Comparison of ENCODE assay signal across 1 cellular context in the genomic region with DNA sequence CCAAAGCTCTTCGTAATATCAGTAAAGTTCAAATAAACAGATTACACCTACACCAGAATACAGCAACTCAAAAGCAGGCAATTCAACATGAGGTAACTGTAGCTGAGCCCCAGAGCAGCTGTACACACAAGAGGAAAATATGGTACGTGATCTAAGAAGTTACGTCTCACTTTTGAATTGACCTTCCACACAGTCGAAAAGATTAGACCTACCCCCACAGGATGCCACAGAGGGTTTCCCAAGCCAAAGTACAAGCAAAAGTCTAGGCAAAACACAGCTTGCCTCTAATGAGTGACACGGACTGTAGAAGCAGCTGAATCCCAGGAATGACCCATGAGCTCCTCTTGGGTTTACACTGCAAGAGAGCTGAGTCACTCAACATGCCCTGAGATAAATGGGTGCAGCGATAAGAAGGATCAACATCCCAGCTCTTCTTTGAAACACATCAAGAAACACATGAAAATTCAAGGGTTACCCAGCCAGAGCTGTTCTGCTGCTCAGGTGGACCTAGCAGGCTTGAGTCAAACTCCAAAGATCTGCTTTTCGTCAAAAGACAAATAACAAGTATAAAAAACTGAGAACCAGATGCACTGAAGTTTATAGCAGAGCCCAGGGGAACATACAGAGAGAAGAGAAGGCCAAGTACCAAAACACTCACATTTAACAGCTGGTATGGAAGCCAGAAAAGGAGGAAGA.
A peak's percentile ranks its signal among the peaks of the same experiment; 100 is the strongest.
TF ChIP-seq lines count a peak whose summit lies in the region.

No MANE protein-coding gene starts in this region.

TF ChIP-seq in HepG2, 621 proteins besides CTCF, POLR2A, EP300 and RAD21 (continued from another document and continues in another):
- TF ChIP-seq TSC22D2 (CRISPR knock-in tag; IDR thresholded peaks at IDR 0.05; ENCODE audit: borderline replicate concordance) (no peak), ZNF564 (CRISPR knock-in tag; IDR thresholded peaks at IDR 0.05) (no peak), EZH2 (conservative IDR thresholded peaks at IDR 0.05; ENCODE audit: low read depth, low read length) (no peak), ZNF263 (CRISPR knock-in tag; IDR thresholded peaks at IDR 0.05) (no peak), SRSF9 (IDR thresholded peaks at IDR 0.05; ENCODE audit: borderline replicate concordance, insufficient read depth, low read depth, low read length, poor library complexity, severe bottlenecking) (no peak), JARID2 (CRISPR knock-in tag; IDR thresholded peaks at IDR 0.05; ENCODE audit: insufficient replicate concordance) (no peak), POLR2G (IDR thresholded peaks at IDR 0.05; ENCODE audit: low read depth, low read length) (no peak), MEIS1 (CRISPR knock-in tag; IDR thresholded peaks at IDR 0.05; ENCODE audit: borderline replicate concordance) (peak; percentile 49; the same call in 1 of the 2 replicates), RAD51 (IDR thresholded peaks at IDR 0.05; ENCODE audit: borderline replicate concordance) (no peak), RXRA (CRISPR knock-in tag; IDR thresholded peaks at IDR 0.05) (peak; percentile 82; the same call in 1 of the 2 replicates), GABPB1 (CRISPR knock-in tag; IDR thresholded peaks at IDR 0.05) (no peak), ZNF230 (CRISPR knock-in tag; IDR thresholded peaks at IDR 0.05) (no peak), KLF9 (CRISPR knock-in tag; IDR thresholded peaks at IDR 0.05; ENCODE audit: low read depth) (0 out of 2 replicates have a peak, but pooled peaks have one; percentile 20), AHR (CRISPR knock-in tag; IDR thresholded peaks at IDR 0.05) (no peak), SAP130 (CRISPR knock-in tag; IDR thresholded peaks at IDR 0.05; ENCODE audit: low read depth) (peak; percentile 90), NFIB (CRISPR knock-in tag; IDR thresholded peaks at IDR 0.05; ENCODE audit: borderline replicate concordance) (no peak), ZNF557 (CRISPR knock-in tag; IDR thresholded peaks at IDR 0.05) (0 out of 2 replicates have a peak, but pooled peaks have one; percentile 82), RFX1 (IDR thresholded peaks at IDR 0.05) (no peak), NFE2L1 (CRISPR knock-in tag; IDR thresholded peaks at IDR 0.05; ENCODE audit: borderline replicate concordance) (0 out of 2 replicates have a peak, but pooled peaks have one; percentile 35), AKAP8 (CRISPR knock-in tag; IDR thresholded peaks at IDR 0.05) (no peak), ERF (CRISPR knock-in tag; IDR thresholded peaks at IDR 0.05) (peak; percentile 66), REXO4 (CRISPR knock-in tag; IDR thresholded peaks at IDR 0.05; ENCODE audit: borderline replicate concordance) (no peak)
- TF ChIP-seq, protein P1, sequence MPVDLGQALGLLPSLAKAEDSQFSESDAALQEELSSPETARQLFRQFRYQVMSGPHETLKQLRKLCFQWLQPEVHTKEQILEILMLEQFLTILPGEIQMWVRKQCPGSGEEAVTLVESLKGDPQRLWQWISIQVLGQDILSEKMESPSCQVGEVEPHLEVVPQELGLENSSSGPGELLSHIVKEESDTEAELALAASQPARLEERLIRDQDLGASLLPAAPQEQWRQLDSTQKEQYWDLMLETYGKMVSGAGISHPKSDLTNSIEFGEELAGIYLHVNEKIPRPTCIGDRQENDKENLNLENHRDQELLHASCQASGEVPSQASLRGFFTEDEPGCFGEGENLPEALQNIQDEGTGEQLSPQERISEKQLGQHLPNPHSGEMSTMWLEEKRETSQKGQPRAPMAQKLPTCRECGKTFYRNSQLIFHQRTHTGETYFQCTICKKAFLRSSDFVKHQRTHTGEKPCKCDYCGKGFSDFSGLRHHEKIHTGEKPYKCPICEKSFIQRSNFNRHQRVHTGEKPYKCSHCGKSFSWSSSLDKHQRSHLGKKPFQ (CRISPR knock-in tag; IDR thresholded peaks at IDR 0.05; ENCODE audit: insufficient replicate concordance), result peak; percentile 24
- TF ChIP-seq, protein P2, sequence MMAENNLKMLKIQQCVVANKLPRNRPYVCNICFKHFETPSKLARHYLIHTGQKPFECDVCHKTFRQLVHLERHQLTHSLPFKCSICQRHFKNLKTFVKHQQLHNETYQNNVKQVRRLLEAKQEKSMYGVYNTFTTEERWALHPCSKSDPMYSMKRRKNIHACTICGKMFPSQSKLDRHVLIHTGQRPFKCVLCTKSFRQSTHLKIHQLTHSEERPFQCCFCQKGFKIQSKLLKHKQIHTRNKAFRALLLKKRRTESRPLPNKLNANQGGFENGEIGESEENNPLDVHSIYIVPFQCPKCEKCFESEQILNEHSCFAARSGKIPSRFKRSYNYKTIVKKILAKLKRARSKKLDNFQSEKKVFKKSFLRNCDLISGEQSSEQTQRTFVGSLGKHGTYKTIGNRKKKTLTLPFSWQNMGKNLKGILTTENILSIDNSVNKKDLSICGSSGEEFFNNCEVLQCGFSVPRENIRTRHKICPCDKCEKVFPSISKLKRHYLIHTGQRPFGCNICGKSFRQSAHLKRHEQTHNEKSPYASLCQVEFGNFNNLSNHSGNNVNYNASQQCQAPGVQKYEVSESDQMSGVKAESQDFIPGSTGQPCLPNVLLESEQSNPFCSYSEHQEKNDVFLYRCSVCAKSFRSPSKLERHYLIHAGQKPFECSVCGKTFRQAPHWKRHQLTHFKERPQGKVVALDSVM (CRISPR knock-in tag; IDR thresholded peaks at IDR 0.05), result no peak
- TF ChIP-seq, protein P3, sequence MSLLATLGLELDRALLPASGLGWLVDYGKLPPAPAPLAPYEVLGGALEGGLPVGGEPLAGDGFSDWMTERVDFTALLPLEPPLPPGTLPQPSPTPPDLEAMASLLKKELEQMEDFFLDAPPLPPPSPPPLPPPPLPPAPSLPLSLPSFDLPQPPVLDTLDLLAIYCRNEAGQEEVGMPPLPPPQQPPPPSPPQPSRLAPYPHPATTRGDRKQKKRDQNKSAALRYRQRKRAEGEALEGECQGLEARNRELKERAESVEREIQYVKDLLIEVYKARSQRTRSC (CRISPR knock-in tag; IDR thresholded peaks at IDR 0.05; ENCODE audit: low read depth), result no peak
- TF ChIP-seq, protein P4, sequence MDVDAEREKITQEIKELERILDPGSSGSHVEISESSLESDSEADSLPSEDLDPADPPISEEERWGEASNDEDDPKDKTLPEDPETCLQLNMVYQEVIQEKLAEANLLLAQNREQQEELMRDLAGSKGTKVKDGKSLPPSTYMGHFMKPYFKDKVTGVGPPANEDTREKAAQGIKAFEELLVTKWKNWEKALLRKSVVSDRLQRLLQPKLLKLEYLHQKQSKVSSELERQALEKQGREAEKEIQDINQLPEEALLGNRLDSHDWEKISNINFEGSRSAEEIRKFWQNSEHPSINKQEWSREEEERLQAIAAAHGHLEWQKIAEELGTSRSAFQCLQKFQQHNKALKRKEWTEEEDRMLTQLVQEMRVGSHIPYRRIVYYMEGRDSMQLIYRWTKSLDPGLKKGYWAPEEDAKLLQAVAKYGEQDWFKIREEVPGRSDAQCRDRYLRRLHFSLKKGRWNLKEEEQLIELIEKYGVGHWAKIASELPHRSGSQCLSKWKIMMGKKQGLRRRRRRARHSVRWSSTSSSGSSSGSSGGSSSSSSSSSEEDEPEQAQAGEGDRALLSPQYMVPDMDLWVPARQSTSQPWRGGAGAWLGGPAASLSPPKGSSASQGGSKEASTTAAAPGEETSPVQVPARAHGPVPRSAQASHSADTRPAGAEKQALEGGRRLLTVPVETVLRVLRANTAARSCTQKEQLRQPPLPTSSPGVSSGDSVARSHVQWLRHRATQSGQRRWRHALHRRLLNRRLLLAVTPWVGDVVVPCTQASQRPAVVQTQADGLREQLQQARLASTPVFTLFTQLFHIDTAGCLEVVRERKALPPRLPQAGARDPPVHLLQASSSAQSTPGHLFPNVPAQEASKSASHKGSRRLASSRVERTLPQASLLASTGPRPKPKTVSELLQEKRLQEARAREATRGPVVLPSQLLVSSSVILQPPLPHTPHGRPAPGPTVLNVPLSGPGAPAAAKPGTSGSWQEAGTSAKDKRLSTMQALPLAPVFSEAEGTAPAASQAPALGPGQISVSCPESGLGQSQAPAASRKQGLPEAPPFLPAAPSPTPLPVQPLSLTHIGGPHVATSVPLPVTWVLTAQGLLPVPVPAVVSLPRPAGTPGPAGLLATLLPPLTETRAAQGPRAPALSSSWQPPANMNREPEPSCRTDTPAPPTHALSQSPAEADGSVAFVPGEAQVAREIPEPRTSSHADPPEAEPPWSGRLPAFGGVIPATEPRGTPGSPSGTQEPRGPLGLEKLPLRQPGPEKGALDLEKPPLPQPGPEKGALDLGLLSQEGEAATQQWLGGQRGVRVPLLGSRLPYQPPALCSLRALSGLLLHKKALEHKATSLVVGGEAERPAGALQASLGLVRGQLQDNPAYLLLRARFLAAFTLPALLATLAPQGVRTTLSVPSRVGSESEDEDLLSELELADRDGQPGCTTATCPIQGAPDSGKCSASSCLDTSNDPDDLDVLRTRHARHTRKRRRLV (CRISPR knock-in tag; IDR thresholded peaks at IDR 0.05), result no peak
- TF ChIP-seq, protein P5, sequence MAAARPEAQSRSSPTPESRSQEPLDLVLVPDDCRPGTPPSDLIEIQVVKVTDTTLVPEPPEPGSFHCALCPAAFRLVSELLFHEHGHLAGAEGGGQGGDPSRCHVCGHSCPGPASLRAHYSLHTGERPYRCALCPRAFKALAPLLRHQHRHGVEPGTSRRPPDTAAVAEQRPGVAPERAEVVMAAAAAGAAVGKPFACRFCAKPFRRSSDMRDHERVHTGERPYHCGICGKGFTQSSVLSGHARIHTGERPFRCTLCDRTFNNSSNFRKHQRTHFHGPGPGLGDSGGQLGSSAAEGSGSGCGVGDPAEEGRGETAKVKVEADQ (CRISPR knock-in tag; IDR thresholded peaks at IDR 0.05; ENCODE audit: borderline replicate concordance), result no peak
- TF ChIP-seq, protein P6, sequence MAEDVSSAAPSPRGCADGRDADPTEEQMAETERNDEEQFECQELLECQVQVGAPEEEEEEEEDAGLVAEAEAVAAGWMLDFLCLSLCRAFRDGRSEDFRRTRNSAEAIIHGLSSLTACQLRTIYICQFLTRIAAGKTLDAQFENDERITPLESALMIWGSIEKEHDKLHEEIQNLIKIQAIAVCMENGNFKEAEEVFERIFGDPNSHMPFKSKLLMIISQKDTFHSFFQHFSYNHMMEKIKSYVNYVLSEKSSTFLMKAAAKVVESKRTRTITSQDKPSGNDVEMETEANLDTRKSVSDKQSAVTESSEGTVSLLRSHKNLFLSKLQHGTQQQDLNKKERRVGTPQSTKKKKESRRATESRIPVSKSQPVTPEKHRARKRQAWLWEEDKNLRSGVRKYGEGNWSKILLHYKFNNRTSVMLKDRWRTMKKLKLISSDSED (CRISPR knock-in tag; IDR thresholded peaks at IDR 0.05), result no peak
- TF ChIP-seq, protein P7, sequence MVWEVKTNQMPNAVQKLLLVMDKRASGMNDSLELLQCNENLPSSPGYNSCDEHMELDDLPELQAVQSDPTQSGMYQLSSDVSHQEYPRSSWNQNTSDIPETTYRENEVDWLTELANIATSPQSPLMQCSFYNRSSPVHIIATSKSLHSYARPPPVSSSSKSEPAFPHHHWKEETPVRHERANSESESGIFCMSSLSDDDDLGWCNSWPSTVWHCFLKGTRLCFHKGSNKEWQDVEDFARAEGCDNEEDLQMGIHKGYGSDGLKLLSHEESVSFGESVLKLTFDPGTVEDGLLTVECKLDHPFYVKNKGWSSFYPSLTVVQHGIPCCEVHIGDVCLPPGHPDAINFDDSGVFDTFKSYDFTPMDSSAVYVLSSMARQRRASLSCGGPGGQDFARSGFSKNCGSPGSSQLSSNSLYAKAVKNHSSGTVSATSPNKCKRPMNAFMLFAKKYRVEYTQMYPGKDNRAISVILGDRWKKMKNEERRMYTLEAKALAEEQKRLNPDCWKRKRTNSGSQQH (CRISPR knock-in tag; IDR thresholded peaks at IDR 0.05; ENCODE audit: low read depth), result no peak
- TF ChIP-seq, protein P8, sequence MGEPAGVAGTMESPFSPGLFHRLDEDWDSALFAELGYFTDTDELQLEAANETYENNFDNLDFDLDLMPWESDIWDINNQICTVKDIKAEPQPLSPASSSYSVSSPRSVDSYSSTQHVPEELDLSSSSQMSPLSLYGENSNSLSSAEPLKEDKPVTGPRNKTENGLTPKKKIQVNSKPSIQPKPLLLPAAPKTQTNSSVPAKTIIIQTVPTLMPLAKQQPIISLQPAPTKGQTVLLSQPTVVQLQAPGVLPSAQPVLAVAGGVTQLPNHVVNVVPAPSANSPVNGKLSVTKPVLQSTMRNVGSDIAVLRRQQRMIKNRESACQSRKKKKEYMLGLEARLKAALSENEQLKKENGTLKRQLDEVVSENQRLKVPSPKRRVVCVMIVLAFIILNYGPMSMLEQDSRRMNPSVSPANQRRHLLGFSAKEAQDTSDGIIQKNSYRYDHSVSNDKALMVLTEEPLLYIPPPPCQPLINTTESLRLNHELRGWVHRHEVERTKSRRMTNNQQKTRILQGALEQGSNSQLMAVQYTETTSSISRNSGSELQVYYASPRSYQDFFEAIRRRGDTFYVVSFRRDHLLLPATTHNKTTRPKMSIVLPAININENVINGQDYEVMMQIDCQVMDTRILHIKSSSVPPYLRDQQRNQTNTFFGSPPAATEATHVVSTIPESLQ (CRISPR knock-in tag; conservative IDR thresholded peaks at IDR 0.05), result no peak
- TF ChIP-seq, protein P9, sequence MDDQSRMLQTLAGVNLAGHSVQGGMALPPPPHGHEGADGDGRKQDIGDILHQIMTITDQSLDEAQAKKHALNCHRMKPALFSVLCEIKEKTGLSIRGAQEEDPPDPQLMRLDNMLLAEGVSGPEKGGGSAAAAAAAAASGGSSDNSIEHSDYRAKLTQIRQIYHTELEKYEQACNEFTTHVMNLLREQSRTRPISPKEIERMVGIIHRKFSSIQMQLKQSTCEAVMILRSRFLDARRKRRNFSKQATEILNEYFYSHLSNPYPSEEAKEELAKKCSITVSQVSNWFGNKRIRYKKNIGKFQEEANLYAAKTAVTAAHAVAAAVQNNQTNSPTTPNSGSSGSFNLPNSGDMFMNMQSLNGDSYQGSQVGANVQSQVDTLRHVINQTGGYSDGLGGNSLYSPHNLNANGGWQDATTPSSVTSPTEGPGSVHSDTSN (CRISPR knock-in tag; IDR thresholded peaks at IDR 0.05; ENCODE audit: borderline replicate concordance), result no peak
